Comparison of ENCODE assay signal across 8 cellular contexts in genomic region chr20:50959543-50960126, GRCh38. TPM values are rescaled to one million over a fixed set of nuclear protein-coding genes. Genes with fewer than 3 reads are reported as not detected.
DNase-seq lines count a peak whose midpoint lies in the region; ATAC-seq and TF ChIP-seq lines count a peak whose summit lies in the region.

No MANE protein-coding gene starts in this region.

- H3K9me3 Mint-ChIP-seq in activated CD8-positive, alpha-beta T cell treated with anti-CD3 and anti-CD28 coated beads for 36 hours, result no peaks in the 10 kb centered on the region

- H3K4me3 ChIP-seq in HEK293 (ENCODE audit: low read depth, low read length) (peak overlapping the region; percentile 100), iPS-15b (ENCODE audit: low read depth, low read length) (peak overlapping the region; percentile 91), smooth muscle cell (peak overlapping the region; percentile 95)

- peaks cover 46% of the 10 kb centered on the region for H4K20me1 ChIP-seq in smooth muscle cell (ENCODE audit: low read depth)

- H2AFZ ChIP-seq in smooth muscle cell (ENCODE audit: low read depth), result no peak overlapping the region

- peaks cover 4 to 26% of the 10 kb centered on the region in 2 experiments; a peak in 2 of 3 replicates for H3K36me3 ChIP-seq in HEK293 (ENCODE audit: control insufficient read depth in 2 of 2, insufficient read depth in 1 of 2, low read length in 2 of 2)
- H3K36me3 ChIP-seq in iPS-15b (ENCODE audit: control insufficient read depth, insufficient read depth, low read length), result no peaks in the 10 kb centered on the region
- H3K36me3 ChIP-seq in smooth muscle cell (ENCODE audit: low read depth), result peaks cover 4% of the 10 kb centered on the region

- H3K27ac Mint-ChIP-seq in activated CD8-positive, alpha-beta T cell treated with anti-CD3 and anti-CD28 coated beads for 36 hours, result peak overlapping the region; percentile 100

- peak overlapping the region; percentile 38 for H3K9ac ChIP-seq in iPS-15b (ENCODE audit: low read depth, low read length)
- peak overlapping the region; percentile 99 for H3K9ac ChIP-seq in smooth muscle cell (ENCODE audit: low read depth)

- intact Hi-C loops in activated CD8-positive, alpha-beta T cell treated with anti-CD3 and anti-CD28 coated beads for 36 hours (cut with micrococcal nuclease), result no loop called here

- H3K27me3 ChIP-seq in iPS-15b (ENCODE audit: control insufficient read depth, insufficient read depth, low read length), result no peaks in the 10 kb centered on the region
- no peaks in the 10 kb centered on the region for H3K27me3 ChIP-seq in smooth muscle cell (ENCODE audit: low read depth)

- peaks cover 2% of the 10 kb centered on the region; the same call in 1 of the 2 replicates for H3K4me1 ChIP-seq in HEK293 (ENCODE audit: control insufficient read depth, insufficient read depth, low read length)
- no peaks in the 10 kb centered on the region for H3K4me1 ChIP-seq in iPS-15b (ENCODE audit: control insufficient read depth, insufficient read depth, low read length)
- H3K4me1 ChIP-seq in smooth muscle cell (ENCODE audit: low read depth), result peaks cover 27% of the 10 kb centered on the region

- H3K27me3 Mint-ChIP-seq in activated CD8-positive, alpha-beta T cell treated with anti-CD3 and anti-CD28 coated beads for 36 hours, result no peaks in the 10 kb centered on the region

- no peak for ATAC-seq in activated CD8-positive, alpha-beta T cell treated with anti-CD3 and anti-CD28 coated beads for 36 hours
- ATAC-seq in GM19035 (IDR thresholded peaks at IDR 0.05; ENCODE audit: unreplicated experiment), result no peak
- no peak for ATAC-seq in HG03342 (IDR thresholded peaks at IDR 0.05; ENCODE audit: unreplicated experiment)

- no peak overlapping the region for H3K27ac ChIP-seq in HEK293 (ENCODE audit: extremely low read depth, low read depth, low read length)
- peak overlapping the region; percentile 95 for H3K27ac ChIP-seq in smooth muscle cell (ENCODE audit: low read depth)

- peaks cover 60% of the 10 kb centered on the region for H3K79me2 ChIP-seq in smooth muscle cell (ENCODE audit: low read depth)

- peak overlapping the region; percentile 95 for H3K4me2 ChIP-seq in smooth muscle cell

- WGBS in smooth muscle cell (ENCODE audit: low lambda C conversion rate), result 76% methylated on average over 25 of the region's 25 CpGs

- POLR2A ChIA-PET in HEK293 (lab: Yijun Ruan, JAX), result no interaction called here
- POLR2A ChIA-PET in activated CD8-positive, alpha-beta T cell treated with anti-CD3 and anti-CD28 coated beads for 36 hours (lab: Charles Lee), result interaction anchor here (1.7 to 3.4 kb wide), 3 partner anchors 9 to 28 kb away, joined by 5 to 85 read pairs (median 7); partner anchors contain the start of gene ADNP

- peak overlapping the region; percentile 96 for H3K4me3 Mint-ChIP-seq in activated CD8-positive, alpha-beta T cell treated with anti-CD3 and anti-CD28 coated beads for 36 hours

- H3K4me1 Mint-ChIP-seq in activated CD8-positive, alpha-beta T cell treated with anti-CD3 and anti-CD28 coated beads for 36 hours (ENCODE audit: low read depth), result peaks cover 41% of the 10 kb centered on the region

- no peak for TF ChIP-seq CTCF in HEK293 (tag by site-specific recombination; IDR thresholded peaks at IDR 0.05)
- TF ChIP-seq CTCF in activated CD8-positive, alpha-beta T cell treated with anti-CD3 and anti-CD28 coated beads for 36 hours (IDR thresholded peaks at IDR 0.05), result no peak
- TF ChIP-seq CTCF in smooth muscle cell (IDR thresholded peaks at IDR 0.05; ENCODE audit: borderline replicate concordance, insufficient read depth, poor library complexity, severe bottlenecking), result no peak

- no peaks in the 10 kb centered on the region for H3F3A ChIP-seq in smooth muscle cell (ENCODE audit: low read depth)

- peaks cover 28% of the 10 kb centered on the region for H3K36me3 Mint-ChIP-seq in activated CD8-positive, alpha-beta T cell treated with anti-CD3 and anti-CD28 coated beads for 36 hours (ENCODE audit: low read depth)

- CTCF ChIA-PET in HEK293 (lab: Yijun Ruan, JAX), result no interaction called here
- CTCF ChIA-PET in activated CD8-positive, alpha-beta T cell treated with anti-CD3 and anti-CD28 coated beads for 36 hours (lab: Charles Lee), result interaction anchor here (2.1 to 3.5 kb wide), 4 partner anchors 14 to 165 kb away, joined by 7 to 23 read pairs (median 12); partner anchors contain the start of gene BCAS4

- no peak for DNase-seq in activated CD8-positive, alpha-beta T cell treated with anti-CD3 and anti-CD28 coated beads for 36 hours
- DNase-seq in smooth muscle cell (lab: John Stamatoyannopoulos, UW; ENCODE audit: unreplicated experiment) (no peak), pons (ENCODE audit: low spot score) (no peak)
- DNase-seq in stimulated activated CD4-positive, alpha-beta T cell treated with anti-CD3 and anti-CD28 coated beads, Interleukin-15, amount 100 ng/mL, for 24 hours, result no peak

- H3K9me3 ChIP-seq in HEK293 (ENCODE audit: control insufficient read depth, insufficient read depth, low read depth, low read length) (no peaks in the 10 kb centered on the region), iPS-15b (ENCODE audit: control insufficient read depth, insufficient read depth, low read length) (no peaks in the 10 kb centered on the region), smooth muscle cell (replicated peaks; ENCODE audit: low read depth) (no peaks in the 10 kb centered on the region)

TF ChIP-seq in HEK293, 187 proteins besides CTCF, POLR2A, EP300 and RAD21:
- peak; percentile 74; the same call in 1 of the 2 replicates for TF ChIP-seq SCRT1 (tag by site-specific recombination; IDR thresholded peaks at IDR 0.05; ENCODE audit: borderline replicate concordance)
- no peak for TF ChIP-seq BCL11A (tag by site-specific recombination; IDR thresholded peaks at IDR 0.05; ENCODE audit: low read depth)
- TF ChIP-seq SCRT2 (tag by site-specific recombination; IDR thresholded peaks at IDR 0.05), result peak; percentile 97

RNA-seq across cellular contexts. Expression of gene MOCS3, which starts 1.0 kb away (rescaled TPM):
- total RNA-seq in activated CD8-positive, alpha-beta T cell treated with anti-CD3 and anti-CD28 coated beads for 36 hours, result 1 to 10 TPM; 4.6 TPM
- total RNA-seq in smooth muscle cell, result 3.7 and 5.2 TPM in 2 replicates
- 3.2 and 3.7 TPM in 2 replicates for polyA plus RNA-seq in smooth muscle cell

RNA-seq across cellular contexts. Expression of gene DPM1, which starts 1.3 kb away (rescaled TPM):
- 10 to 100 TPM; 66.6 to 75.4 TPM for total RNA-seq in activated CD8-positive, alpha-beta T cell treated with anti-CD3 and anti-CD28 coated beads for 36 hours
- 141 and 148 TPM in 2 replicates for total RNA-seq in smooth muscle cell
- polyA plus RNA-seq in smooth muscle cell, result 89.1 and 104 TPM in 2 replicates

RNA-seq across cellular contexts. Expression of gene ADNP, which starts 28.4 kb away (rescaled TPM):
- 10 to 100 TPM; 58.9 to 60.0 TPM for total RNA-seq in activated CD8-positive, alpha-beta T cell treated with anti-CD3 and anti-CD28 coated beads for 36 hours
- 54.9 and 57.4 TPM in 2 replicates for total RNA-seq in smooth muscle cell
- polyA plus RNA-seq in smooth muscle cell, result 14.2 and 15.3 TPM in 2 replicates
